ENCODE assay signal across 8 cellular contexts in the genomic region with DNA sequence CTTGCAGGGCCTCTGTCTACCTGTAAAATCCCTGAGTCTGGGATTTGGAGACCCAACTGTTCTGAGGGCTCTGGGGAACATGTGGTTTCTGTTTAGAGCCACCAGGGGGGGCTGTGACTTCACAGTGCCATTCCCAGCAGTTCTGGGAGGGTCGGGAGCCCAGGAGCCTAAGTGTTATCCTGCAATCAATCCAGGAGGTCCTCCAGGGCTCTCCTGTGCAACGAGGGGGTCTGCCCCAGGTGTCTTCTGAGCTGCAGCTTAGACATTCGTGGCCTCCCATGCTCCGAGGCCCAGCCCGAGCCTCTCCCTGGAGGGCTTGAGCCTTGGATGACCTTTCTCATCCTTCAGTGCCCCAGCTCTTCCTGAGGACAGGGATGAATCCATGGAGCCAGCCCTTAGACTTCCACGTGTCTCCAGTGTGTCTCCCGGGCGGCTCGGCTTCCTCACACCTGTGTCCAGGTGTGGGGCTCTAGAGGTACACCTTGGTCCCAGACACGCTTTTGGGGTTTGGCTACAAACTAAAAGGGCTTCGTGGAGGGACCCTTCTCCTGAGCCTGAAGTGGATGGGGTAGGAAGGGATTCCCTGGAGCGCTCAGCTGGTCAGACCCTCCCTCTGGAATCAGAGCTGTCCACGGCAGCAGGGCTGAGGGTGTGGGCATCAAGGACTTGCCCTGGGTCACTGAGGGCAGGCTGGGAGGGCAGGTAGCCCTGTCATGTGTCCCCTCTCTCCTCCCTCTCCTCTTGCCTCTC. TPM values are rescaled to one million over a fixed set of nuclear protein-coding genes. Genes with fewer than 3 reads are reported as not detected.
DNase-seq lines count a peak whose midpoint lies in the region; ATAC-seq and TF ChIP-seq lines count a peak whose summit lies in the region.

No MANE protein-coding gene starts in this region.

- peak; percentile 61 to 67 for ATAC-seq in activated T-cell treated with anti-CD3 and anti-CD28 coated beads, Interleukin-2, amount 50 U/mL, for 72 hours (replicated peaks in 1 of 2)
- no peak for ATAC-seq in GM18502 (IDR thresholded peaks at IDR 0.05; ENCODE audit: poor library complexity, unreplicated experiment)
- ATAC-seq in GM18517 (IDR thresholded peaks at IDR 0.05; ENCODE audit: unreplicated experiment): no peak

- H3K27ac Mint-ChIP-seq in activated T-cell treated with anti-CD3 and anti-CD28 coated beads, Interleukin-2, amount 50 U/mL, for 72 hours: no peak overlapping the region
- no peak overlapping the region for H3K27ac Mint-ChIP-seq in progenitor cell of endocrine pancreas

- H3K4me3 Mint-ChIP-seq in activated T-cell treated with anti-CD3 and anti-CD28 coated beads, Interleukin-2, amount 50 U/mL, for 72 hours: no peak overlapping the region
- no peak overlapping the region for H3K4me3 Mint-ChIP-seq in progenitor cell of endocrine pancreas (ENCODE audit: low read depth)

- DNase-seq in Ammon's horn (ENCODE audit: low spot score): peak; percentile 75
- peak; percentile 67 for DNase-seq in NCI-H2171 treated with DMSO at 0.1 percent for 48 hours (lab: John Stamatoyannopoulos, UW)
- peak; percentile 28 to 38 for DNase-seq in activated T-cell treated with anti-CD3 and anti-CD28 coated beads, Interleukin-2, amount 50 U/mL, for 72 hours
- peak; percentile 76 for DNase-seq in cardiac septum (ENCODE audit: low spot score)
- peak; percentile 50 for DNase-seq in progenitor cell of endocrine pancreas (ENCODE audit: low spot score, unreplicated experiment)

- no peaks in the 10 kb centered on the region for H3K27me3 Mint-ChIP-seq in activated T-cell treated with anti-CD3 and anti-CD28 coated beads, Interleukin-2, amount 50 U/mL, for 72 hours (ENCODE audit: low read depth)
- H3K27me3 Mint-ChIP-seq in progenitor cell of endocrine pancreas: peaks cover 3% of the 10 kb centered on the region

- TF ChIP-seq CTCF in GM12874 (IDR thresholded peaks at IDR 0.05; ENCODE audit: insufficient read depth, low read depth, low read length) (peak; percentile 82), progenitor cell of endocrine pancreas (IDR thresholded peaks at IDR 0.05; ENCODE audit: unreplicated experiment) (peak; percentile 90)

- H3K4me1 Mint-ChIP-seq in activated T-cell treated with anti-CD3 and anti-CD28 coated beads, Interleukin-2, amount 50 U/mL, for 72 hours (ENCODE audit: low read depth): no peaks in the 10 kb centered on the region
- peaks cover 5% of the 10 kb centered on the region for H3K4me1 Mint-ChIP-seq in progenitor cell of endocrine pancreas (ENCODE audit: low read depth)

- intact Hi-C loops in cardiac septum (cut with DNase I): loop anchor here (2.0 to 5.0 kb wide), 3 partner anchors 40 to 320 kb away; no protein-coding TSS in a partner anchor

- no peaks in the 10 kb centered on the region for H3K9me3 Mint-ChIP-seq in activated T-cell treated with anti-CD3 and anti-CD28 coated beads, Interleukin-2, amount 50 U/mL, for 72 hours
- H3K9me3 Mint-ChIP-seq in progenitor cell of endocrine pancreas (ENCODE audit: low read depth): no peaks in the 10 kb centered on the region

- H3K36me3 Mint-ChIP-seq in activated T-cell treated with anti-CD3 and anti-CD28 coated beads, Interleukin-2, amount 50 U/mL, for 72 hours (ENCODE audit: insufficient read depth in 2 of 2): no peaks in the 10 kb centered on the region
- no peaks in the 10 kb centered on the region for H3K36me3 Mint-ChIP-seq in progenitor cell of endocrine pancreas (ENCODE audit: insufficient read depth)

RNA-seq across cellular contexts. Expression of a gene that starts 20.3 kb away (rescaled TPM):
- total RNA-seq in activated T-cell treated with anti-CD3 and anti-CD28 coated beads, Interleukin-2, amount 50 U/mL, for 72 hours: 10 to 100 TPM; 24.1 to 27.0 TPM
- total RNA-seq in cardiac septum: 25.5 TPM
- total RNA-seq in progenitor cell of endocrine pancreas: 10.6 and 12.2 TPM in 2 replicates

RNA-seq across cellular contexts. Expression of a gene that starts 23.4 kb away (rescaled TPM):
- 1 to 10 TPM in 1 of 2 donors, under 1 TPM in 1; 0.14 to 1.4 TPM for total RNA-seq in activated T-cell treated with anti-CD3 and anti-CD28 coated beads, Interleukin-2, amount 50 U/mL, for 72 hours
- total RNA-seq in cardiac septum: 2.2 TPM
- 25.5 and 25.7 TPM in 2 replicates for total RNA-seq in progenitor cell of endocrine pancreas

RNA-seq across cellular contexts. Expression of a gene that starts 54.2 kb away (rescaled TPM):
- total RNA-seq in activated T-cell treated with anti-CD3 and anti-CD28 coated beads, Interleukin-2, amount 50 U/mL, for 72 hours: 100 to 1,000 TPM; 122 to 219 TPM
- total RNA-seq in cardiac septum (5.5 TPM), progenitor cell of endocrine pancreas (92.4 and 96.7 TPM in 2 replicates)

Comparison
In these comparisons a context has a peak if more than half of its experiments do, and no peak if none do; other contexts are left out.
1. ATAC-seq: peak in activated T-cell treated with anti-CD3 and anti-CD28 coated beads, Interleukin-2, amount 50 U/mL, for 72 hours (2 of 2); none in GM18502 (single experiment) and GM18517 (single experiment).
2. RNA of a gene that starts 54.2 kb away (total RNA-seq): 122 to 219 TPM in activated T-cell treated with anti-CD3 and anti-CD28 coated beads, Interleukin-2, amount 50 U/mL, for 72 hours and 92.4 to 96.7 TPM in progenitor cell of endocrine pancreas; 5.5 TPM in cardiac septum (single experiment); every median in the first group is over 10 times any median in the second.
3. Peak in every context shown above with its lines, with median percentiles within 50 percentile points of each other: DNase-seq.